ENCODE assay signal across 29 cellular contexts in genomic region chr7:112501958-112502503, GRCh38.
"Had no signal": no experiment of that assay in that cellular context is flagged by ENCODE, and none has a peak within 500 bp of the region (broad histone marks: within the 10 kb centered on the region; RNA-seq: fewer than 3 reads in every experiment).

No MANE protein-coding gene starts in this region.

- H3K36me3 ChIP-seq: ovary, transverse colon, WERI-Rb-1 had no signal

- H3K27me3 ChIP-seq: ovary, transverse colon had no signal

- H3K4me3 Mint-ChIP-seq: activated CD4-positive, alpha-beta memory T cell treated with anti-CD3 and anti-CD28 coated beads for 36 hours; activated CD4-positive, alpha-beta T cell treated with anti-CD3 and anti-CD28 coated beads, Interleukin-2, amount 10 ng/mL, durations not matched to agents 24 days and 14 days; activated naive CD4-positive, alpha-beta T cell treated with anti-CD3 and anti-CD28 coated beads, Interleukin-2, amount 10 ng/mL, durations not matched to agents 7 days and 5 days; activated naive CD8-positive, alpha-beta T cell treated with anti-CD3 and anti-CD28 coated beads, Interleukin-2, amount 10 ng/mL, durations not matched to agents 7 days and 5 days; activated T-helper 1 cell treated with anti-CD3 and anti-CD28 coated beads, Interleukin-12 subunit alpha, Interleukin-12 subunit beta, Interleukin-2, Interleukin-4 antibody, amounts not matched to agents 30 ng/mL and 10 ng/mL and 1 ng/mL, durations not matched to agents 14 hours and 24 hours and 36 hours; nephron progenitor cell; T-helper 17 cell had no signal

- H3K9me3 ChIP-seq: ovary, psoas muscle, transverse colon had no signal

- ATAC-seq: activated CD4-positive, CD25-positive, alpha-beta regulatory T cell treated with anti-CD3 and anti-CD28 coated beads, Interleukin-2, amount 50 U/mL, for 24 hours; left ventricle myocardium superior; psoas muscle; right cardiac atrium; T-helper 17 cell had no signal

- H3K27ac Mint-ChIP-seq: activated CD4-positive, alpha-beta memory T cell treated with anti-CD3 and anti-CD28 coated beads for 36 hours; activated CD4-positive, alpha-beta T cell treated with anti-CD3 and anti-CD28 coated beads, Interleukin-2, amount 10 ng/mL, durations not matched to agents 24 days and 14 days; activated naive CD4-positive, alpha-beta T cell treated with anti-CD3 and anti-CD28 coated beads, Interleukin-2, amount 10 ng/mL, durations not matched to agents 7 days and 5 days; activated naive CD8-positive, alpha-beta T cell treated with anti-CD3 and anti-CD28 coated beads, Interleukin-2, amount 10 ng/mL, durations not matched to agents 7 days and 5 days; activated T-helper 1 cell treated with anti-CD3 and anti-CD28 coated beads, Interleukin-12 subunit alpha, Interleukin-12 subunit beta, Interleukin-2, Interleukin-4 antibody, amounts not matched to agents 30 ng/mL and 10 ng/mL and 1 ng/mL, durations not matched to agents 14 hours and 24 hours and 36 hours; nephron progenitor cell had no signal

- H3K4me1 Mint-ChIP-seq: activated CD4-positive, alpha-beta T cell treated with anti-CD3 and anti-CD28 coated beads, Interleukin-2, amount 10 ng/mL, durations not matched to agents 24 days and 14 days; activated naive CD4-positive, alpha-beta T cell treated with anti-CD3 and anti-CD28 coated beads, Interleukin-2, amount 10 ng/mL, durations not matched to agents 7 days and 5 days; nephron progenitor cell; T-helper 17 cell had no signal

- FAIRE-seq: bronchial epithelial cell, colon, endometrium, urothelium cell line had no signal

- H3K36me3 Mint-ChIP-seq: activated CD4-positive, alpha-beta memory T cell treated with anti-CD3 and anti-CD28 coated beads for 36 hours; activated naive CD4-positive, alpha-beta T cell treated with anti-CD3 and anti-CD28 coated beads, Interleukin-2, amount 10 ng/mL, durations not matched to agents 7 days and 5 days; activated naive CD8-positive, alpha-beta T cell treated with anti-CD3 and anti-CD28 coated beads, Interleukin-2, amount 10 ng/mL, durations not matched to agents 7 days and 5 days had no signal

- H3K4me3 ChIP-seq: ovary, psoas muscle, transverse colon had no signal

- H3K27ac ChIP-seq: epithelial cell of prostate, ovary, psoas muscle, transverse colon, WERI-Rb-1 had no signal

- DNase-seq: activated CD4-positive, alpha-beta memory T cell treated with anti-CD3 and anti-CD28 coated beads for 36 hours; activated CD4-positive, alpha-beta T cell treated with anti-CD3 and anti-CD28 coated beads, Interleukin-2, amount 10 ng/mL, durations not matched to agents 24 days and 14 days; activated CD8-positive, alpha-beta memory T cell treated with anti-CD3 and anti-CD28 coated beads, Interleukin-2, amount 50 U/mL, for 4 hours; activated effector memory CD4-positive, alpha-beta T cell treated with anti-CD3 and anti-CD28 coated beads, Interleukin-2, amount 50 U/mL, for 16 hours; activated naive CD4-positive, alpha-beta T cell treated with anti-CD3 and anti-CD28 coated beads, Interleukin-2, amount 10 ng/mL, durations not matched to agents 7 days and 5 days; activated naive CD8-positive, alpha-beta T cell treated with anti-CD3 and anti-CD28 coated beads, Interleukin-2, amount 10 ng/mL, durations not matched to agents 7 days and 5 days; activated T-cell treated with anti-CD3 and anti-CD28 coated beads, Interleukin-2, amount 50 U/mL, for 1 hour; dermis blood vessel endothelial cell; effector CD4-positive, alpha-beta T cell; head of caudate nucleus; hypothalamus; left ventricle myocardium superior; nephron progenitor cell; ovary; psoas muscle; right cardiac atrium; stimulated activated CD4-positive, alpha-beta T cell treated with anti-CD3 and anti-CD28 coated beads, Interleukin-2, amount 100 ng/mL, for 48 hours; stimulated activated naive CD4-positive, alpha-beta T cell treated with Interleukin-2 at 50 U/mL for 16 hours; T-helper 17 cell; T1000; transverse colon; WERI-Rb-1 had no signal

- H3K4me1 ChIP-seq: psoas muscle had no signal

- H3K9me3 Mint-ChIP-seq: activated CD4-positive, alpha-beta memory T cell treated with anti-CD3 and anti-CD28 coated beads for 36 hours; activated CD4-positive, alpha-beta T cell treated with anti-CD3 and anti-CD28 coated beads, Interleukin-2, amount 10 ng/mL, durations not matched to agents 24 days and 14 days; activated naive CD4-positive, alpha-beta T cell treated with anti-CD3 and anti-CD28 coated beads, Interleukin-2, amount 10 ng/mL, durations not matched to agents 7 days and 5 days; activated naive CD8-positive, alpha-beta T cell treated with anti-CD3 and anti-CD28 coated beads, Interleukin-2, amount 10 ng/mL, durations not matched to agents 7 days and 5 days; activated T-helper 1 cell treated with anti-CD3 and anti-CD28 coated beads, Interleukin-12 subunit alpha, Interleukin-12 subunit beta, Interleukin-2, Interleukin-4 antibody, amounts not matched to agents 30 ng/mL and 10 ng/mL and 1 ng/mL, durations not matched to agents 14 hours and 24 hours and 36 hours; nephron progenitor cell had no signal
